Comparison of ENCODE assay signal across 8 cellular contexts in the genomic region with DNA sequence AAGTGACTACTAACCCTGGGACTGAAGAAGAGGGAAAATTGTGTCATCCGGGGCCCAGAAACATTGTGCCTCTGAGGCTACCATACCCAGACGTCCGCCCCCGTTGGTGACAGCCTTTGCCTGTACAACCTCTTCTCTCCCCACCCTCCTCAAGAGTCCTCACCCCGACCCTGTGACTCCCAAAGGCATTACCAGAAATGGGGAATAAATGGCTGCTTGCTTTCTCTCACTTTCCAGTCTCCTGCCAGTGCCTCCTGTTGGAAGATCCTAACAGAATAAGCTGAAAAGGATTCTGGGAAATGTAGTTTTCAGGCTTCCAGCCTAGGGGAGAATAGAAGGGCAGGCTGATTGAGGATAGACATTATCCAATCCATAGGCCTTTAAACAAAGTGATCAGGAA. TPM values are rescaled to one million over a fixed set of nuclear protein-coding genes. Genes with fewer than 3 reads are reported as not detected.
DNase-seq lines count a peak whose midpoint lies in the region; ATAC-seq and TF ChIP-seq lines count a peak whose summit lies in the region.
"Had no signal": no experiment of that assay in that cellular context is flagged by ENCODE, and none has a peak within 500 bp of the region (broad histone marks: within the 10 kb centered on the region; RNA-seq: fewer than 3 reads in every experiment).

No MANE protein-coding gene starts in this region.

- H3K4me3 Mint-ChIP-seq in GM23338 = peak overlapping the region; percentile 79
- H3K4me3 Mint-ChIP-seq in progenitor cell of endocrine pancreas (ENCODE audit: low read depth) = peak overlapping the region; percentile 71
- no peak overlapping the region for H3K4me3 Mint-ChIP-seq in CD8-positive, alpha-beta T cell

- TF ChIP-seq CTCF in GM23338 (conservative IDR thresholded peaks at IDR 0.05; ENCODE audit: low read depth in 2 of 2) (peak; percentile 37 to 43; a peak in 2 of 4 replicates), fibroblast of lung (conservative IDR thresholded peaks at IDR 0.05 in 1 of 2, IDR thresholded peaks at IDR 0.05 in 1 of 2; ENCODE audit: low read depth in 1 of 2, low read length in 2 of 2) (peak in 1 of 2 donors; percentile 20), progenitor cell of endocrine pancreas (IDR thresholded peaks at IDR 0.05; ENCODE audit: unreplicated experiment) (no peak)
- no peak for TF ChIP-seq CTCF in CD8-positive, alpha-beta T cell (IDR thresholded peaks at IDR 0.05)

- H3K27me3 Mint-ChIP-seq in GM23338 (ENCODE audit: insufficient read depth, low read depth, poor library complexity) (no peaks in the 10 kb centered on the region), progenitor cell of endocrine pancreas (no peaks in the 10 kb centered on the region)
- peaks cover 8% of the 10 kb centered on the region for H3K27me3 Mint-ChIP-seq in CD8-positive, alpha-beta T cell (ENCODE audit: low read depth)

- CTCF ChIA-PET in CD8-positive, alpha-beta T cell (lab: Charles Lee) = no interaction called here

- H3K9me2 ChIP-seq in GM23338 (ENCODE audit: insufficient read depth) = no peaks in the 10 kb centered on the region

- H3K9me3 ChIP-seq in fibroblast of lung (ENCODE audit: control insufficient read depth, insufficient read depth, low read depth, low read length) = no peaks in the 10 kb centered on the region
- H3K9me3 ChIP-seq in CD8-positive, alpha-beta T cell (ENCODE audit: low read length) = no peaks in the 10 kb centered on the region

- H3K36me3 Mint-ChIP-seq in GM23338 (ENCODE audit: low read depth) (no peaks in the 10 kb centered on the region), progenitor cell of endocrine pancreas (ENCODE audit: insufficient read depth) (no peaks in the 10 kb centered on the region)
- H3K36me3 Mint-ChIP-seq in CD8-positive, alpha-beta T cell = no peaks in the 10 kb centered on the region

- peak overlapping the region; percentile 87; the same call in 1 of the 2 replicates for H3K27ac Mint-ChIP-seq in GM23338
- peak overlapping the region; percentile 30 for H3K27ac Mint-ChIP-seq in progenitor cell of endocrine pancreas
- H3K27ac Mint-ChIP-seq in CD8-positive, alpha-beta T cell = no peak overlapping the region

- no peaks in the 10 kb centered on the region for H3K79me2 ChIP-seq in GM23338 (replicated peaks; ENCODE audit: insufficient read depth)
- no peaks in the 10 kb centered on the region for H3K79me2 ChIP-seq in fibroblast of lung (ENCODE audit: control insufficient read depth, insufficient read depth, low read length)

- H3F3A ChIP-seq in GM23338 (replicated peaks; ENCODE audit: low read depth) = no peaks in the 10 kb centered on the region

- H3K36me3 ChIP-seq in GM23338 (ENCODE audit: insufficient read depth) = no peaks in the 10 kb centered on the region
- H3K36me3 ChIP-seq in fibroblast of lung (ENCODE audit: control insufficient read depth, insufficient read depth, low read length) = no peaks in the 10 kb centered on the region
- H3K36me3 ChIP-seq in CD8-positive, alpha-beta T cell (ENCODE audit: insufficient read depth, low read length) = no peaks in the 10 kb centered on the region

- ATAC-seq in GM23338 = peak; percentile 95
- ATAC-seq in CD8-positive, alpha-beta T cell = no peak

- POLR2A ChIA-PET in CD8-positive, alpha-beta T cell (lab: Charles Lee) = no interaction called here

- peak overlapping the region; percentile 48 for H3K4me2 ChIP-seq in GM23338
- H3K4me2 ChIP-seq in fibroblast of lung (ENCODE audit: extremely low read depth, insufficient read depth, low read length) = peak overlapping the region; percentile 15

- peak overlapping the region; percentile 43 for H3K4me3 ChIP-seq in GM23338
- peak overlapping the region in 1 of 4 experiments; percentile 38 for H3K4me3 ChIP-seq in fibroblast of lung (replicated peaks in 1 of 4; ENCODE audit: control extremely low read depth in 1 of 4, insufficient read depth in 1 of 4, low read depth in 3 of 4, low read length in 4 of 4)
- no peak overlapping the region for H3K4me3 ChIP-seq in CD8-positive, alpha-beta T cell (ENCODE audit: low read depth, low read length)
- H3K4me3 ChIP-seq: coronary artery had no signal

- DNase-seq in GM23338 (ENCODE audit: low spot score) = peak; percentile 93
- DNase-seq in NCI-H82 (lab: John Stamatoyannopoulos, UW) = peak; percentile 61
- peak in 1 of 2 donors; percentile 29 for DNase-seq in fibroblast of lung (ENCODE audit: low read depth in 2 of 2)
- no peak for DNase-seq in progenitor cell of endocrine pancreas (ENCODE audit: low spot score, unreplicated experiment)
- no peak for DNase-seq in NCI-H345 (lab: John Stamatoyannopoulos, UW)
- DNase-seq in CD8-positive, alpha-beta T cell = no peak
- no peak for DNase-seq in activated naive CD4-positive, alpha-beta T cell treated with Interleukin-2 at 50 U/mL for 16 hours

- H2AFZ ChIP-seq in GM23338 (peak overlapping the region; percentile 67; the same call in 1 of the 2 replicates), fibroblast of lung (ENCODE audit: low read length) (no peak overlapping the region)

- intact Hi-C loops in CD8-positive, alpha-beta T cell (cut with DNase I, micrococcal nuclease) = no loop called here

- no peak overlapping the region for H3K9ac ChIP-seq in fibroblast of lung (ENCODE audit: insufficient read depth, low read length)

- no peaks in the 10 kb centered on the region for H3K27me3 ChIP-seq in GM23338 (ENCODE audit: insufficient read depth)
- H3K27me3 ChIP-seq in fibroblast of lung (ENCODE audit: control insufficient read depth, insufficient read depth, low read length) = no peaks in the 10 kb centered on the region
- H3K27me3 ChIP-seq in CD8-positive, alpha-beta T cell (ENCODE audit: insufficient read depth, low read length) = peaks cover 4% of the 10 kb centered on the region

- H3K9me3 Mint-ChIP-seq in GM23338 = no peaks in the 10 kb centered on the region
- no peaks in the 10 kb centered on the region for H3K9me3 Mint-ChIP-seq in progenitor cell of endocrine pancreas (ENCODE audit: low read depth)
- no peaks in the 10 kb centered on the region for H3K9me3 Mint-ChIP-seq in CD8-positive, alpha-beta T cell

- H3K4me1 Mint-ChIP-seq in GM23338 (no peaks in the 10 kb centered on the region), progenitor cell of endocrine pancreas (ENCODE audit: low read depth) (peaks cover 24% of the 10 kb centered on the region)
- no peaks in the 10 kb centered on the region for H3K4me1 Mint-ChIP-seq in CD8-positive, alpha-beta T cell (ENCODE audit: low read depth)

- no peaks in the 10 kb centered on the region for H4K20me1 ChIP-seq in GM23338 (replicated peaks; ENCODE audit: insufficient read depth)
- no peaks in the 10 kb centered on the region for H4K20me1 ChIP-seq in fibroblast of lung (ENCODE audit: control insufficient read depth, extremely low read depth, insufficient read depth, low read length)

- H3K27ac ChIP-seq in GM23338 (ENCODE audit: low read depth) = no peak overlapping the region
- H3K27ac ChIP-seq in fibroblast of lung (ENCODE audit: insufficient read depth, low read length) = no peak overlapping the region
- H3K27ac ChIP-seq in CD8-positive, alpha-beta T cell (ENCODE audit: low read depth, low read length) = no peak overlapping the region
- H3K27ac ChIP-seq: coronary artery had no signal

- no peaks in the 10 kb centered on the region for H3K4me1 ChIP-seq in GM23338 (ENCODE audit: insufficient read depth)
- no peaks in the 10 kb centered on the region for H3K4me1 ChIP-seq in fibroblast of lung (ENCODE audit: control insufficient read depth, extremely low read depth, insufficient read depth, low read length)
- H3K4me1 ChIP-seq in CD8-positive, alpha-beta T cell (ENCODE audit: insufficient read depth, low read length) = no peaks in the 10 kb centered on the region

TF ChIP-seq in GM23338, 12 proteins besides CTCF, POLR2A, EP300 and RAD21 (continues in another document):
- TF ChIP-seq REST (IDR thresholded peaks at IDR 0.05; ENCODE audit: unreplicated experiment) = no peak
- TF ChIP-seq, protein P1, sequence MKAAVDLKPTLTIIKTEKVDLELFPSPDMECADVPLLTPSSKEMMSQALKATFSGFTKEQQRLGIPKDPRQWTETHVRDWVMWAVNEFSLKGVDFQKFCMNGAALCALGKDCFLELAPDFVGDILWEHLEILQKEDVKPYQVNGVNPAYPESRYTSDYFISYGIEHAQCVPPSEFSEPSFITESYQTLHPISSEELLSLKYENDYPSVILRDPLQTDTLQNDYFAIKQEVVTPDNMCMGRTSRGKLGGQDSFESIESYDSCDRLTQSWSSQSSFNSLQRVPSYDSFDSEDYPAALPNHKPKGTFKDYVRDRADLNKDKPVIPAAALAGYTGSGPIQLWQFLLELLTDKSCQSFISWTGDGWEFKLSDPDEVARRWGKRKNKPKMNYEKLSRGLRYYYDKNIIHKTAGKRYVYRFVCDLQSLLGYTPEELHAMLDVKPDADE (IDR thresholded peaks at IDR 0.05) = peak; percentile 35; the same call in 1 of the 2 replicates

RNA-seq across cellular contexts. Expression of gene SLC25A36, which starts 30.8 kb away (rescaled TPM):
- total RNA-seq in GM23338 (2014; rRNA removed; shearing (Covaris generic)) = 123 and 135 TPM in 2 replicates
- 93.7 and 113 TPM in 2 replicates for polyA plus RNA-seq in GM23338 (2016; fragmentation: Nextera tagmentation; extraction: Ambion mirVana)
- 55.0 and 78.6 TPM in 2 replicates for total RNA-seq in fibroblast of lung
- 29.7 and 53.6 TPM in 2 replicates for polyA plus RNA-seq in fibroblast of lung
- 18.1 and 23.7 TPM in 2 replicates for polyA plus RNA-seq in fibroblast of lung (2012)
- polyA minus RNA-seq in fibroblast of lung (ENCODE audit: low replicate concordance) = 1.5 and 1.8 TPM in 2 replicates
- total RNA-seq in progenitor cell of endocrine pancreas = 130 and 136 TPM in 2 replicates
- 100 to 1,000 TPM; 156 to 165 TPM for total RNA-seq in CD8-positive, alpha-beta T cell

Comparison
In these comparisons a context has a peak if more than half of its experiments do, and no peak if none do; other contexts are left out.
1. DNase-seq: peak in GM23338 (single experiment) and NCI-H82 (single experiment); none in progenitor cell of endocrine pancreas (single experiment), NCI-H345 (single experiment), CD8-positive, alpha-beta T cell (0 of 7) and activated naive CD4-positive, alpha-beta T cell treated with Interleukin-2 at 50 U/mL for 16 hours (single experiment).
2. CTCF ChIP-seq: peak in GM23338 (2 of 2); none in progenitor cell of endocrine pancreas (single experiment) and CD8-positive, alpha-beta T cell (single experiment).